In the genomic region with DNA sequence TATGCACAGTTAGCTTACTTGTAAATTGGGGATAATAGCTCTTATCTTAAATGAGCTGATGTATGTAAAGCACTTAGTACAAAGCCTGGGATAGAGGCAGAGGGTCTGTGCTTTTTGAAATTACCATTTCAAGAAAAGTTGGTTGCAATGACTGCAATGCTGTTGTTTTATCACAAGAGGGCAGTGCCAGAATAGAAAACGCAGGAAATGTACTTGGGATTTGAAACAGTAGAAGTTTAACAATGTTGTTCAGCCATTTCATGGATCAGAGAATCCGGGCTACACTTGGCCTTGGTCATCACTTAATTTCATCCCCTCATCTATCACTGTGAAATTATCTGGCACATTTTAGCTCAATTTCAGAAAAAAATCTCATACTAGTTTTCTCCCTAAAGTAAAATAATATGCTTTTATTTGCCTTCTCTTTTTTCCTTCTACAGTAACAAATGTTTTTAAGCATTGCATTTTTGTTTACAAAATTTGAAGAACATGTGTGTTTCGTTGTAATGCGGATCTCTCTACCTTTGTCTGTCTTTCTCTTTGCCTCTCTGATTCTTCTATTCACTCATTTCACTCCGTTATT, we compare ENCODE assay signal across 8 cellular contexts.
DNase-seq lines count a peak whose midpoint lies in the region; ATAC-seq, FAIRE-seq and TF ChIP-seq lines count a peak whose summit lies in the region.

No MANE protein-coding gene starts in this region.

- H3K56ac ChIP-seq in mesendoderm (ENCODE audit: low read length): no peak overlapping the region

- H3K27ac ChIP-seq in OCI-LY7 (ENCODE audit: low read depth, low read length, poor library complexity, severe bottlenecking): no peak overlapping the region
- H3K27ac ChIP-seq in dorsolateral prefrontal cortex: peak overlapping the region in 49 of 59 donors; percentile 8 to 76 (median 46)
- H3K27ac ChIP-seq in mesendoderm (ENCODE audit: low read depth, low read length): no peak overlapping the region

- BruUV-seq in OCI-LY7 (replicated peaks; lab: Mats Ljungman, UMichigan): no TSS peak

- H3K9ac ChIP-seq in mesendoderm (ENCODE audit: low read length): no peak overlapping the region

- no peak overlapping the region for H2BK120ac ChIP-seq in mesendoderm (ENCODE audit: low read depth, low read length)

- no peak overlapping the region for H2BK15ac ChIP-seq in mesendoderm (replicated peaks; ENCODE audit: low read depth)

- H3K4me2 ChIP-seq in OCI-LY7 (ENCODE audit: low read length) (no peak overlapping the region), mesendoderm (ENCODE audit: low read length) (no peak overlapping the region)

- no peaks in the 10 kb centered on the region for H4K20me1 ChIP-seq in OCI-LY7 (ENCODE audit: insufficient read depth, low read length)

- no peaks in the 10 kb centered on the region for H3K9me2 ChIP-seq in OCI-LY7 (ENCODE audit: insufficient read depth, low read length)

- intact Hi-C loops in OCI-LY7 (cut with micrococcal nuclease; ENCODE audit: unreplicated experiment): loop anchor here (1.0 kb wide), 1 partner anchor 126 kb away; no protein-coding TSS in a partner anchor
- intact Hi-C loops in dorsolateral prefrontal cortex (cut with DNase I): loop anchor here (2.0 to 10.0 kb wide), 4 partner anchors 56 to 408 kb away; no protein-coding TSS in a partner anchor

- CTCF ChIA-PET in OCI-LY7 (lab: Charles Lee; ENCODE audit: unreplicated experiment): no interaction called here

- no peak overlapping the region for H4K5ac ChIP-seq in mesendoderm (ENCODE audit: low read length)

- H3K79me2 ChIP-seq in OCI-LY7 (ENCODE audit: insufficient read depth, low read depth, low read length) (no peaks in the 10 kb centered on the region), mesendoderm (ENCODE audit: control insufficient read depth, insufficient read depth, low read length) (no peaks in the 10 kb centered on the region)

- H3K4ac ChIP-seq in mesendoderm (ENCODE audit: low read depth, low read length): no peak overlapping the region

- H3K27me3 ChIP-seq in dorsolateral prefrontal cortex (no peaks in the 10 kb centered on the region), mesendoderm (ENCODE audit: insufficient read depth, low read length, poor library complexity) (no peaks in the 10 kb centered on the region)

- FAIRE-seq in D721Med (lab: Jason Lieb, UNC): peak; percentile 85

- POLR2A ChIA-PET in OCI-LY7 (lab: Charles Lee): no interaction called here

- H3K36me3 ChIP-seq in OCI-LY7 (ENCODE audit: insufficient read depth, low read length): no peaks in the 10 kb centered on the region
- no peaks in the 10 kb centered on the region for H3K36me3 ChIP-seq in mesendoderm (ENCODE audit: control insufficient read depth, insufficient read depth, low read length)

- no peak overlapping the region for H3K4me3 ChIP-seq in Jurkat, Clone E6-1 (ENCODE audit: low read length)
- H3K4me3 ChIP-seq in OCI-LY7 (ENCODE audit: low read depth, low read length, poor library complexity, severe bottlenecking) (no peak overlapping the region), dorsolateral prefrontal cortex (peak overlapping the region in 44 of 59 donors; percentile 1 to 51 (median 24)), mesendoderm (ENCODE audit: low read length) (no peak overlapping the region)

- TF ChIP-seq CTCF in D721Med (IDR thresholded peaks at IDR 0.05; ENCODE audit: insufficient read depth, missing control alignments) (peak; percentile 98), OCI-LY7 (conservative IDR thresholded peaks at IDR 0.05; ENCODE audit: low read length) (peak; percentile 90), dorsolateral prefrontal cortex (IDR thresholded peaks at IDR 0.05 in 54 of 56, conservative IDR thresholded peaks at IDR 0.05 in 2 of 56; ENCODE audit: low read depth in 1 of 56, partially characterized antibody in 56 of 56) (peak; percentile 84 to 98 (median 91))

- no peak overlapping the region for H4K8ac ChIP-seq in mesendoderm (ENCODE audit: low read depth, low read length)

- no peaks in the 10 kb centered on the region for H3K79me1 ChIP-seq in mesendoderm (ENCODE audit: low read length)

- H2BK5ac ChIP-seq in mesendoderm (ENCODE audit: low read length): no peak overlapping the region

- DNase-seq in D721Med (ENCODE audit: insufficient read length, low spot score) (peak; percentile 15), OCI-LY7 (ENCODE audit: low spot score) (peak; percentile 44), dorsolateral prefrontal cortex (peak in 2 of 10 donors; percentile 23 to 35), mesendoderm (peak; percentile 66), activated gamma-delta T cell treated with Interleukin-2 at 50 U/mL for 16 hours (no peak)
- DNase-seq in Jurkat, Clone E6-1 (ENCODE audit: low read depth, low spot score): peak; percentile 49

- no peaks in the 10 kb centered on the region for H3K9me3 ChIP-seq in OCI-LY7 (ENCODE audit: low read length)

- H3K23ac ChIP-seq in mesendoderm (ENCODE audit: low read length): no peak overlapping the region

- no CpG with 5 or more reads among the region's 5 CpGs for WGBS in mesendoderm (ENCODE audit: extremely low coverage, insufficient coverage, low lambda C conversion rate)

- H2AFZ ChIP-seq in OCI-LY7 (ENCODE audit: low read length): no peak overlapping the region

- no peak overlapping the region for H3K18ac ChIP-seq in mesendoderm (ENCODE audit: low read length)

- H2AK5ac ChIP-seq in mesendoderm (ENCODE audit: low read length): no peak overlapping the region

- ATAC-seq in GM19455 (IDR thresholded peaks at IDR 0.05; ENCODE audit: unreplicated experiment): no peak
- ATAC-seq in HG03045 (IDR thresholded peaks at IDR 0.05; ENCODE audit: unreplicated experiment): no peak

- H3K4me1 ChIP-seq in OCI-LY7 (ENCODE audit: insufficient read depth, low read length, poor library complexity, severe bottlenecking) (no peaks in the 10 kb centered on the region), mesendoderm (ENCODE audit: control insufficient read depth, low read depth, low read length) (no peaks in the 10 kb centered on the region)

Comparison
In these comparisons a context has a peak if more than half of its experiments do, and no peak if none do; other contexts are left out.
1. H3K4me3 ChIP-seq: peak in dorsolateral prefrontal cortex (44 of 59); none in Jurkat, Clone E6-1 (single experiment), OCI-LY7 (single experiment) and mesendoderm (single experiment).
2. H3K27ac ChIP-seq: peak in dorsolateral prefrontal cortex (49 of 59); none in OCI-LY7 (single experiment) and mesendoderm (single experiment).
3. Peak in every context shown above with its lines, with median percentiles within 50 percentile points of each other: CTCF ChIP-seq.